In genomic region chr4:3676907-3677495, GRCh38 we compare ENCODE assay signal across 17 cellular contexts.
DNase-seq lines count a peak whose midpoint lies in the region; FAIRE-seq and TF ChIP-seq lines count a peak whose summit lies in the region.
"Had no signal": no experiment of that assay in that cellular context is flagged by ENCODE, and none has a peak within 500 bp of the region (broad histone marks: within the 10 kb centered on the region; RNA-seq: fewer than 3 reads in every experiment).

No MANE protein-coding gene starts in this region.

- no peaks in the 10 kb centered on the region for H3K27me3 ChIP-seq in BLaER1 treated with 17β-estradiol and CSF1 and Interleukin-3, amounts not matched to agents 10 nM and 100 nM
- no peaks in the 10 kb centered on the region for H3K27me3 ChIP-seq in prostate gland (replicated peaks; ENCODE audit: insufficient read depth)

- TF ChIP-seq CTCF in kidney (IDR thresholded peaks at IDR 0.05; ENCODE audit: borderline replicate concordance, extremely low read depth, insufficient read depth) = no peak
- no peak for TF ChIP-seq CTCF in prostate gland (IDR thresholded peaks at IDR 0.05)

- peak overlapping the region in 7 of 11 experiments; percentile 1 to 38 (median 28); a peak in 6 of 22 replicates for H3K27ac ChIP-seq in BLaER1 treated with 17β-estradiol and CSF1 and Interleukin-3, amounts not matched to agents 10 nM and 100 nM
- H3K27ac ChIP-seq in kidney (ENCODE audit: low read depth in 2 of 2, low read length in 2 of 2) = no peak overlapping the region
- no peak overlapping the region for H3K27ac ChIP-seq in prostate gland
- H3K27ac ChIP-seq: SJSA1 had no signal

- no peaks in the 10 kb centered on the region for H3K36me3 ChIP-seq in BLaER1 treated with 17β-estradiol and CSF1 and Interleukin-3, amounts not matched to agents 10 nM and 100 nM
- H3K36me3 ChIP-seq in kidney (ENCODE audit: control insufficient read depth in 1 of 2, insufficient read depth in 2 of 2, low read length in 2 of 2) (no peaks in the 10 kb centered on the region), prostate gland (no peaks in the 10 kb centered on the region)
- H3K36me3 ChIP-seq: SJSA1 had no signal

- H3K4me1 ChIP-seq in BLaER1 treated with 17β-estradiol and CSF1 and Interleukin-3, amounts not matched to agents 10 nM and 100 nM = peaks cover 17 to 48% (median 38%) of the 10 kb centered on the region in 10 experiments
- H3K4me1 ChIP-seq in kidney (ENCODE audit: control insufficient read depth in 1 of 2, insufficient read depth in 1 of 2, low read depth in 1 of 2, low read length in 2 of 2) (peaks cover 5 to 7% of the 10 kb centered on the region in 2 donors), prostate gland (replicated peaks) (no peaks in the 10 kb centered on the region)

- DNase-seq in G401 (ENCODE audit: low spot score) (peak; percentile 16), kidney (peak; percentile 59), posterior vena cava (ENCODE audit: low spot score) (peak; percentile 68), NOMO-1 treated with DMSO at 0.1 percent for 48 hours (lab: John Stamatoyannopoulos, UW; ENCODE audit: unreplicated experiment) (no peak), HCEC 1CT (no peak), prostate gland (ENCODE audit: low spot score) (no peak)
- DNase-seq: ACHN; CD4-positive, CD25-positive, alpha-beta regulatory T cell; KG1; NCI-H1694 treated with DMSO at 0.1 percent for 48 hours; NCI-H510A; NCI-H748 treated with DMSO at 0.1 percent for 48 hours; PC-3; RPMI8226 had no signal

- peak overlapping the region; percentile 35 to 72 (median 60); a peak in 19 of 22 replicates for H3K4me2 ChIP-seq in BLaER1 treated with 17β-estradiol and CSF1 and Interleukin-3, amounts not matched to agents 10 nM and 100 nM

- H4K20me1 ChIP-seq in BLaER1 treated with 17β-estradiol and CSF1 and Interleukin-3, amounts not matched to agents 10 nM and 100 nM = no peaks in the 10 kb centered on the region; a peak in 1 of 22 replicates

- FAIRE-seq in kidney (lab: Jason Lieb, UNC) = no peak
- FAIRE-seq: GM12878 had no signal

- no peak for TF ChIP-seq POLR2A in prostate gland (IDR thresholded peaks at IDR 0.05)

- in situ Hi-C loops in G401 (cut with HindIII; ENCODE audit: low sequenced_read_pairs) = no loop called here

- H3K4me3 ChIP-seq in BLaER1 treated with 17β-estradiol and CSF1 and Interleukin-3, amounts not matched to agents 10 nM and 100 nM = no peak overlapping the region
- H3K4me3 ChIP-seq in kidney (ENCODE audit: low read length in 2 of 2) (no peak overlapping the region), prostate gland (no peak overlapping the region)
- H3K4me3 ChIP-seq: GM12878, SJSA1 had no signal

- 72% methylated on average over 21 of the region's 21 CpGs for WGBS in prostate gland

- peak overlapping the region in 2 of 11 experiments; percentile 7 to 47; a peak in 2 of 22 replicates for H3K9ac ChIP-seq in BLaER1 treated with 17β-estradiol and CSF1 and Interleukin-3, amounts not matched to agents 10 nM and 100 nM
- H3K9ac ChIP-seq in kidney (ENCODE audit: low read length in 2 of 2) = no peak overlapping the region

- H3K9me3 ChIP-seq in BLaER1 treated with 17β-estradiol and CSF1 and Interleukin-3, amounts not matched to agents 10 nM and 100 nM (replicated peaks in 1 of 11) = peaks cover 0 to 19% (median 12%) of the 10 kb centered on the region in 11 experiments; a peak in 20 of 22 replicates
- H3K9me3 ChIP-seq in kidney (ENCODE audit: control insufficient read depth in 1 of 2, low read length in 2 of 2) (peaks cover 0 to 4% of the 10 kb centered on the region in 2 donors), prostate gland (no peaks in the 10 kb centered on the region)

- intact Hi-C loops in kidney (cut with DNase I) = no loop called here
- intact Hi-C loops in posterior vena cava (cut with DNase I) = no loop called here
- intact Hi-C loops in prostate gland (cut with DNase I) = no loop called here

Comparison
In these comparisons a context has a peak if more than half of its experiments do, and no peak if none do; other contexts are left out.
1. H3K27ac ChIP-seq: peak in BLaER1 treated with 17β-estradiol and CSF1 and Interleukin-3, amounts not matched to agents 10 nM and 100 nM (7 of 11); none in kidney (0 of 2) and prostate gland (0 of 2).
2. DNase-seq: peak in G401 (single experiment), kidney (single experiment) and posterior vena cava (single experiment); none in NOMO-1 treated with DMSO at 0.1 percent for 48 hours (single experiment), HCEC 1CT (single experiment) and prostate gland (single experiment).